In the genomic region with DNA sequence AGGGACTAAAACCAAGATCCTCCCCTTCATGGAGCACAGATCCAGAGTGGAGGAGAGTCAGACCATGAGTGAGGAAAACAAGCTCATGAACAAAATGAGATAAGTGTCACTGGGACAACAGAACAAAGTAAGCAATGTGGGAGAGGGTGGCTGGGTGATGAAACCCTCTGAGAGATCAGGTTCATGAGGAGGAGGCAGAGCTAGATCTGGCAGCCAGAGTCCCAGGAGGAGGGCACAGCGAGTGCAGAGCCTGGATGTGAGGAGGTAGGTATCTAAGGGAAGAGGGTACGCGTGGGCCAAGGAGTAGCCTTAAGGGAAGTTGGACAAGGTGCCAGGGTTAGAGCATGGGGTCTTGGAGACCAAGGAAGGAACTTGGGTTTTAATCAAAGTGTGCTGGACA, we compare ENCODE assay signal across 24 cellular contexts.
DNase-seq lines count a peak whose midpoint lies in the region; ATAC-seq, FAIRE-seq and TF ChIP-seq lines count a peak whose summit lies in the region.
"Had no signal": no experiment of that assay in that cellular context is flagged by ENCODE, and none has a peak within 500 bp of the region (broad histone marks: within the 10 kb centered on the region; RNA-seq: fewer than 3 reads in every experiment).

No MANE protein-coding gene starts in this region.

- H3K27ac ChIP-seq in right lobe of liver (peak overlapping the region in 1 of 3 donors; percentile 18), HepG2 (ENCODE audit: extremely low read length, insufficient read depth, low read length) (no peak overlapping the region), testis (no peak overlapping the region)
- H3K27ac ChIP-seq: 22Rv1, A549, BLaER1 had no signal

- peaks cover 24% of the 10 kb centered on the region for H3K36me3 Mint-ChIP-seq in endothelial cell (ENCODE audit: low read depth, unreplicated experiment)
- H3K36me3 Mint-ChIP-seq in natural killer cell treated with Interleukin-12 subunit alpha and Interleukin-12 subunit beta and Interleukin-15 and Interleukin-18, amount 100 ng/mL, for 72 hours: no peaks in the 10 kb centered on the region
- H3K36me3 Mint-ChIP-seq: CD8-positive, alpha-beta T cell had no signal

- TF ChIP-seq POLR2A in right lobe of liver (IDR thresholded peaks at IDR 0.05) (no peak), HepG2 (IDR thresholded peaks at IDR 0.05; ENCODE audit: insufficient read depth in 1 of 2, low read depth in 2 of 2, low read length in 2 of 2) (no peak), testis (IDR thresholded peaks at IDR 0.05) (no peak)

- H3K4me2 ChIP-seq in HepG2 (ENCODE audit: low read depth, low read length): no peak overlapping the region
- H3K4me2 ChIP-seq: A549, BLaER1 had no signal

- H4K20me1 ChIP-seq in HepG2 (ENCODE audit: insufficient read depth, low read length): no peaks in the 10 kb centered on the region
- H4K20me1 ChIP-seq: BLaER1 had no signal

- no peaks in the 10 kb centered on the region for H3K27me3 ChIP-seq in right lobe of liver
- H3K27me3 ChIP-seq in HepG2 (ENCODE audit: control insufficient read depth in 1 of 2, insufficient read depth in 2 of 2, low read length in 2 of 2): no peaks in the 10 kb centered on the region
- H3K27me3 ChIP-seq in testis: no peaks in the 10 kb centered on the region
- H3K27me3 ChIP-seq: BE2C, BLaER1 had no signal

- H3K4me1 ChIP-seq in right lobe of liver: peaks cover 0 to 8% (median 0%) of the 10 kb centered on the region in 4 donors
- no peaks in the 10 kb centered on the region for H3K4me1 ChIP-seq in HepG2 (ENCODE audit: insufficient read depth, low read length)
- H3K4me1 ChIP-seq in testis: peaks cover 13% of the 10 kb centered on the region
- H3K4me1 ChIP-seq: A549, BE2C, BLaER1, Caco-2 had no signal

- no peak overlapping the region for H2AFZ ChIP-seq in HepG2 (ENCODE audit: low read length)

- CTCF ChIA-PET in HepG2 (lab: Yijun Ruan, JAX; ENCODE audit: low intra/inter-chr PET ratio, low total read pairs): no interaction called here

- TF ChIP-seq RAD21 in HepG2 (CRISPR knock-in tag; IDR thresholded peaks at IDR 0.05): no peak

- BruUV-seq in HepG2 (replicated peaks; lab: Mats Ljungman, UMichigan): no TSS peak

- H3K36me3 ChIP-seq in right lobe of liver (no peaks in the 10 kb centered on the region), HepG2 (replicated peaks in 1 of 2; ENCODE audit: control insufficient read depth in 1 of 2, insufficient read depth in 2 of 2, low read length in 2 of 2) (no peaks in the 10 kb centered on the region), testis (ENCODE audit: low read depth, missing control alignments) (no peaks in the 10 kb centered on the region)
- H3K36me3 ChIP-seq: BE2C, BLaER1 had no signal

- no peak overlapping the region for H3K9ac ChIP-seq in HepG2 (ENCODE audit: insufficient read depth, low read depth, low read length)
- H3K9ac ChIP-seq: BLaER1 had no signal

- POLR2A ChIA-PET in HepG2 (lab: Yijun Ruan, JAX): no interaction called here

- in situ Hi-C loops in HepG2 (cut with HindIII; ENCODE audit: extremely low pct_ligation_motif_present, low pct_unique_long_range_greater_than_20kb): no loop called here

- H3K4me3 ChIP-seq in right lobe of liver (peak overlapping the region in 1 of 3 donors; percentile 32), HepG2 (replicated peaks in 1 of 3; ENCODE audit: insufficient read depth in 1 of 3, low read depth in 2 of 3, low read length in 3 of 3) (no peak overlapping the region), LNCaP clone FGC (ENCODE audit: low read depth, low read length) (no peak overlapping the region), testis (no peak overlapping the region)
- H3K4me3 ChIP-seq: A549, BLaER1, GM12878 had no signal

- 55% methylated on average over 3 of the region's 3 CpGs for WGBS in right lobe of liver (ENCODE audit: insufficient coverage, low coverage, low lambda C conversion rate, missing lambda C conversion rate)
- WGBS in HepG2 (ENCODE audit: low lambda C conversion rate): 29% methylated on average over 3 of the region's 3 CpGs
- 62 to 72% methylated on average over 3 of the region's 3 CpGs for WGBS in testis, 2 donors

- peaks cover 55% of the 10 kb centered on the region for H3K9me3 Mint-ChIP-seq in endothelial cell (ENCODE audit: unreplicated experiment)
- H3K9me3 Mint-ChIP-seq in natural killer cell treated with Interleukin-12 subunit alpha and Interleukin-12 subunit beta and Interleukin-15 and Interleukin-18, amount 100 ng/mL, for 72 hours: peaks cover 11% of the 10 kb centered on the region
- H3K9me3 Mint-ChIP-seq: CD8-positive, alpha-beta T cell had no signal

- no peak for TF ChIP-seq CTCF in right lobe of liver (IDR thresholded peaks at IDR 0.05)
- no peak for TF ChIP-seq CTCF in HepG2 (CRISPR knock-in tag; IDR thresholded peaks at IDR 0.05)
- TF ChIP-seq CTCF in LNCaP clone FGC (IDR thresholded peaks at IDR 0.05; ENCODE audit: control insufficient read depth, extremely low read depth, insufficient read depth): no peak
- TF ChIP-seq CTCF in testis (IDR thresholded peaks at IDR 0.05): no peak
- TF ChIP-seq CTCF in endothelial cell (IDR thresholded peaks at IDR 0.05; ENCODE audit: unreplicated experiment): no peak

- DNase-seq in right lobe of liver (peak in 1 of 3 donors; percentile 59), HepG2 (ENCODE audit: low spot score) (no peak), LNCaP clone FGC (ENCODE audit: low read depth) (peak; percentile 42), testis (peak; percentile 41), DMS79 treated with DMSO at 0.1 percent for 48 hours (lab: John Stamatoyannopoulos, UW) (no peak), endothelial cell (ENCODE audit: low spot score) (no peak)
- no peak for DNase-seq in natural killer cell treated with Interleukin-12 subunit alpha and Interleukin-12 subunit beta and Interleukin-15 and Interleukin-18, amount 100 ng/mL, for 72 hours (ENCODE audit: low spot score)
- DNase-seq: AML-193; BE2C; C1 segment of cervical spinal cord; Caco-2; Calu3; CD4-positive, alpha-beta T cell; CD8-positive, alpha-beta T cell; DND-41; EL; GDM1 had no signal

- H3K27me3 Mint-ChIP-seq in endothelial cell (ENCODE audit: unreplicated experiment): peaks cover 8% of the 10 kb centered on the region
- H3K27me3 Mint-ChIP-seq in natural killer cell treated with Interleukin-12 subunit alpha and Interleukin-12 subunit beta and Interleukin-15 and Interleukin-18, amount 100 ng/mL, for 72 hours: no peaks in the 10 kb centered on the region
- H3K27me3 Mint-ChIP-seq: CD4-positive, alpha-beta T cell had no signal

- no peaks in the 10 kb centered on the region for H3K4me1 Mint-ChIP-seq in endothelial cell (ENCODE audit: unreplicated experiment)
- no peaks in the 10 kb centered on the region for H3K4me1 Mint-ChIP-seq in natural killer cell treated with Interleukin-12 subunit alpha and Interleukin-12 subunit beta and Interleukin-15 and Interleukin-18, amount 100 ng/mL, for 72 hours (ENCODE audit: low read depth in 2 of 2)

- intact Hi-C loops in right lobe of liver (cut with DNase I): no loop called here
- intact Hi-C loops in HepG2 (cut with micrococcal nuclease; ENCODE audit: unreplicated experiment): no loop called here
- intact Hi-C loops in testis (cut with DNase I; ENCODE audit: low total_unique reads): no loop called here

- no peaks in the 10 kb centered on the region for H3K79me2 ChIP-seq in HepG2 (ENCODE audit: insufficient read depth, low read length)

- no peak overlapping the region for H3K27ac Mint-ChIP-seq in endothelial cell (ENCODE audit: unreplicated experiment)
- H3K27ac Mint-ChIP-seq in natural killer cell treated with Interleukin-12 subunit alpha and Interleukin-12 subunit beta and Interleukin-15 and Interleukin-18, amount 100 ng/mL, for 72 hours: no peak overlapping the region
- H3K27ac Mint-ChIP-seq: CD4-positive, alpha-beta T cell; CD8-positive, alpha-beta T cell had no signal

- TF ChIP-seq EP300 in HepG2 (IDR thresholded peaks at IDR 0.05; ENCODE audit: low read depth in 2 of 2, low read length in 2 of 2): no peak
- no peak for TF ChIP-seq EP300 in HepG2 (CRISPR knock-in tag; IDR thresholded peaks at IDR 0.05; ENCODE audit: borderline replicate concordance)

- H3K4me3 Mint-ChIP-seq in endothelial cell (ENCODE audit: unreplicated experiment): no peak overlapping the region
- H3K4me3 Mint-ChIP-seq in natural killer cell treated with Interleukin-12 subunit alpha and Interleukin-12 subunit beta and Interleukin-15 and Interleukin-18, amount 100 ng/mL, for 72 hours: no peak overlapping the region
- H3K4me3 Mint-ChIP-seq: CD4-positive, alpha-beta T cell; CD8-positive, alpha-beta T cell had no signal

- ATAC-seq in right lobe of liver: peak in 3 of 4 donors; percentile 16 to 62 (median 42)
- no peak for ATAC-seq in HepG2
- no peak for ATAC-seq in natural killer cell treated with Interleukin-12 subunit alpha and Interleukin-12 subunit beta and Interleukin-15 and Interleukin-18, amount 100 ng/mL, for 72 hours
- ATAC-seq: A549; CD8-positive, alpha-beta T cell; GM12878 had no signal

- H3K9me3 ChIP-seq in right lobe of liver (no peaks in the 10 kb centered on the region), HepG2 (ENCODE audit: low read length) (peaks cover 100% of the 10 kb centered on the region), testis (no peaks in the 10 kb centered on the region)
- H3K9me3 ChIP-seq: BE2C, BLaER1, Caco-2 had no signal

- no peak for FAIRE-seq in HepG2 (lab: Jason Lieb, UNC)
- FAIRE-seq: A549, D721Med, GM12878, GM12892, GM18507 had no signal

TF ChIP-seq in HepG2, 621 proteins besides CTCF, POLR2A, EP300 and RAD21 (continues in another document):
- TF ChIP-seq PAX8 (CRISPR knock-in tag; IDR thresholded peaks at IDR 0.05; ENCODE audit: borderline replicate concordance) (no peak), ZNF678 (CRISPR knock-in tag; IDR thresholded peaks at IDR 0.05) (no peak), ZNF264 (CRISPR knock-in tag; IDR thresholded peaks at IDR 0.05) (no peak), GLI4 (CRISPR knock-in tag; IDR thresholded peaks at IDR 0.05; ENCODE audit: borderline replicate concordance) (no peak), MAFK (conservative IDR thresholded peaks at IDR 0.05 in 1 of 2, IDR thresholded peaks at IDR 0.05 in 1 of 2; ENCODE audit: low read length in 2 of 2) (no peak), SP5 (CRISPR knock-in tag; IDR thresholded peaks at IDR 0.05; ENCODE audit: borderline replicate concordance, low read depth) (no peak), RBM39 (IDR thresholded peaks at IDR 0.05; ENCODE audit: low read depth, low read length, poor library complexity, severe bottlenecking) (no peak), ZNF543 (CRISPR knock-in tag; IDR thresholded peaks at IDR 0.05) (no peak)
- TF ChIP-seq, protein P1, sequence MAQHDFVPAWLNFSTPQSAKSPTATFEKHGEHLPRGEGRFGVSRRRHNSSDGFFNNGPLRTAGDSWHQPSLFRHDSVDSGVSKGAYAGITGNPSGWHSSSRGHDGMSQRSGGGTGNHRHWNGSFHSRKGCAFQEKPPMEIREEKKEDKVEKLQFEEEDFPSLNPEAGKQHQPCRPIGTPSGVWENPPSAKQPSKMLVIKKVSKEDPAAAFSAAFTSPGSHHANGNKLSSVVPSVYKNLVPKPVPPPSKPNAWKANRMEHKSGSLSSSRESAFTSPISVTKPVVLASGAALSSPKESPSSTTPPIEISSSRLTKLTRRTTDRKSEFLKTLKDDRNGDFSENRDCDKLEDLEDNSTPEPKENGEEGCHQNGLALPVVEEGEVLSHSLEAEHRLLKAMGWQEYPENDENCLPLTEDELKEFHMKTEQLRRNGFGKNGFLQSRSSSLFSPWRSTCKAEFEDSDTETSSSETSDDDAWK (CRISPR knock-in tag; IDR thresholded peaks at IDR 0.05): no peak

Comparison
In these comparisons a context has a peak if more than half of its experiments do, and no peak if none do; other contexts are left out.
1. ATAC-seq: peak in right lobe of liver (3 of 4); none in HepG2 (single experiment) and natural killer cell treated with Interleukin-12 subunit alpha and Interleukin-12 subunit beta and Interleukin-15 and Interleukin-18, amount 100 ng/mL, for 72 hours (0 of 2).
2. DNase-seq: peak in LNCaP clone FGC (single experiment) and testis (single experiment); none in HepG2 (single experiment), DMS79 treated with DMSO at 0.1 percent for 48 hours (single experiment), endothelial cell (single experiment) and natural killer cell treated with Interleukin-12 subunit alpha and Interleukin-12 subunit beta and Interleukin-15 and Interleukin-18, amount 100 ng/mL, for 72 hours (single experiment).